In genomic region chr5:61301345-61301744, GRCh38 we compare ENCODE assay signal across 13 cellular contexts. TPM values are rescaled to one million over a fixed set of nuclear protein-coding genes. Genes with fewer than 3 reads are reported as not detected.
DNase-seq lines count a peak whose midpoint lies in the region; ATAC-seq and TF ChIP-seq lines count a peak whose summit lies in the region.
"Had no signal": no experiment of that assay in that cellular context is flagged by ENCODE, and none has a peak within 500 bp of the region (broad histone marks: within the 10 kb centered on the region; RNA-seq: fewer than 3 reads in every experiment).

No MANE protein-coding gene starts in this region.

- H3K4me1 ChIP-seq in Caco-2 = peaks cover 49% of the 10 kb centered on the region
- peaks cover 24% of the 10 kb centered on the region for H3K4me1 ChIP-seq in psoas muscle
- H3K4me1 ChIP-seq: parathyroid adenoma had no signal

- BruUV-seq in Caco-2 (replicated peaks; lab: Mats Ljungman, UMichigan) = TSS peak; percentile 35

- H3K9me3 Mint-ChIP-seq in Caco-2 (ENCODE audit: unreplicated experiment) = no peaks in the 10 kb centered on the region
- H3K9me3 Mint-ChIP-seq: CD4-positive, alpha-beta T cell had no signal

- H3K27me3 ChIP-seq in Caco-2 (replicated peaks; ENCODE audit: control insufficient read depth, insufficient read depth, low read length) (no peaks in the 10 kb centered on the region), psoas muscle (ENCODE audit: insufficient read depth in 3 of 3, low read length in 2 of 3) (peaks cover 0 to 10% (median 3%) of the 10 kb centered on the region in 3 donors)

- WGBS in psoas muscle, 3 donors = 11 to 18% (median 14%) methylated on average over 1 of the region's 1 CpG

- H3K27ac ChIP-seq in psoas muscle = peak overlapping the region; percentile 20
- H3K27ac ChIP-seq: parathyroid adenoma had no signal

- H3K27ac Mint-ChIP-seq in Caco-2 (ENCODE audit: unreplicated experiment) = peak overlapping the region; percentile 86
- H3K27ac Mint-ChIP-seq: CD4-positive, alpha-beta T cell had no signal

- H3K9me3 ChIP-seq in Caco-2 (no peaks in the 10 kb centered on the region), psoas muscle (no peaks in the 10 kb centered on the region)

- POLR2A ChIA-PET in Caco-2 (lab: Charles Lee) = interaction anchor here (4.0 kb wide), 1 partner anchor 30 kb away, joined by 43 read pairs; the partner anchor contains the start of gene ZSWIM6

- H3K36me3 ChIP-seq in Caco-2 (ENCODE audit: control insufficient read depth, insufficient read depth, low read length) (no peaks in the 10 kb centered on the region), psoas muscle (ENCODE audit: insufficient read depth in 1 of 2, low read depth in 1 of 2) (peaks cover 0 to 2% of the 10 kb centered on the region in 2 donors)

- CTCF ChIA-PET in Caco-2 (lab: Charles Lee) = interaction anchor here (1.2 to 1.5 kb wide), 2 partner anchors 10 to 30 kb away, joined by 4 to 5 read pairs; no protein-coding TSS in a partner anchor

- H3K4me3 Mint-ChIP-seq in Caco-2 (ENCODE audit: unreplicated experiment) = peak overlapping the region; percentile 52
- H3K4me3 Mint-ChIP-seq: CD4-positive, alpha-beta T cell had no signal

- H3K36me3 Mint-ChIP-seq in Caco-2 (ENCODE audit: insufficient read depth, unreplicated experiment) = no peaks in the 10 kb centered on the region

- TF ChIP-seq CTCF in Caco-2 (IDR thresholded peaks at IDR 0.05; ENCODE audit: insufficient read depth in 1 of 2, low read depth in 1 of 2, low read length in 1 of 2, severe bottlenecking in 1 of 2, unreplicated experiment in 1 of 2) (no peak), fibroblast of the aortic adventitia (IDR thresholded peaks at IDR 0.05; ENCODE audit: insufficient read depth, low read length) (peak; percentile 49), psoas muscle (IDR thresholded peaks at IDR 0.05) (no peak), GM13977 (IDR thresholded peaks at IDR 0.05; ENCODE audit: extremely low read depth, insufficient read depth, missing control alignments) (no peak)

- peaks cover 32% of the 10 kb centered on the region for H3K4me1 Mint-ChIP-seq in Caco-2 (ENCODE audit: low read depth, unreplicated experiment)

- intact Hi-C loops in Caco-2 (cut with micrococcal nuclease; ENCODE audit: unreplicated experiment) (loop anchor here (1.0 to 10.0 kb wide), 4 partner anchors 31 to 627 kb away; partner anchors contain the start of genes SMIM15 and ZSWIM6), psoas muscle (cut with DNase I) (no loop called here)

- H3K4me3 ChIP-seq in Caco-2 (ENCODE audit: low read depth, low read length) (no peak overlapping the region), fibroblast of the aortic adventitia (ENCODE audit: low read depth, low read length) (peak overlapping the region; percentile 15), psoas muscle (no peak overlapping the region)
- H3K4me3 ChIP-seq: GM12878 had no signal

- no peaks in the 10 kb centered on the region for H3K27me3 Mint-ChIP-seq in Caco-2 (ENCODE audit: insufficient read depth, unreplicated experiment)

- DNase-seq in Caco-2 (no peak), fibroblast of the aortic adventitia (ENCODE audit: low read depth) (peak; percentile 91), psoas muscle (no peak), T1000 (lab: John Stamatoyannopoulos, UW) (no peak), GM13977 (ENCODE audit: low spot score) (no peak)
- DNase-seq: CD4-positive, alpha-beta T cell; effector CD8-positive, alpha-beta T cell; MM.1S had no signal

- ATAC-seq in SK-N-SH treated with all-trans-retinoic acid at 6 μM for 48 hours (peak; percentile 20), psoas muscle (peak; percentile 7 to 38 (median 24)), HG02981 (IDR thresholded peaks at IDR 0.05; ENCODE audit: unreplicated experiment) (no peak), HG02642 (IDR thresholded peaks at IDR 0.05; ENCODE audit: poor library complexity, unreplicated experiment) (no peak)
- ATAC-seq: GM12878 had no signal

- in situ Hi-C loops in GM13977 (cut with MboI; ENCODE audit: low pct_unique_long_range_greater_than_20kb, low sequenced_read_pairs, unreplicated experiment) = no loop called here

TF ChIP-seq in SK-N-SH treated with all-trans-retinoic acid at 6 μM for 48 hours, 23 proteins besides CTCF, POLR2A, EP300 and RAD21:
- TF ChIP-seq ESRRG (CRISPR knock-in tag; IDR thresholded peaks at IDR 0.05) = no peak
TF ChIP-seq in SK-N-SH treated with all-trans-retinoic acid at 6 μM for 48 hours: peak in this region for 0.

RNA-seq across cellular contexts. Expression of gene ZSWIM6, which starts 30.7 kb away (rescaled TPM):
- total RNA-seq in Caco-2 (2022) (10.0 and 10.7 TPM in 2 replicates), fibroblast of the aortic adventitia (ENCODE audit: low replicate concordance) (3.1 and 6.9 TPM in 2 replicates), psoas muscle (1 to 10 TPM; 2.4 to 6.3 (median 4.2) TPM)
- 1 to 10 TPM; 1.4 to 5.8 (median 2.0) TPM for polyA plus RNA-seq in psoas muscle

Comparison
In these comparisons a context has a peak if more than half of its experiments do, and no peak if none do; other contexts are left out.
1. ATAC-seq: peak in SK-N-SH treated with all-trans-retinoic acid at 6 μM for 48 hours (single experiment) and psoas muscle (4 of 4); none in HG02981 (single experiment) and HG02642 (single experiment).